ENCODE assay signal across 8 cellular contexts in the genomic region with DNA sequence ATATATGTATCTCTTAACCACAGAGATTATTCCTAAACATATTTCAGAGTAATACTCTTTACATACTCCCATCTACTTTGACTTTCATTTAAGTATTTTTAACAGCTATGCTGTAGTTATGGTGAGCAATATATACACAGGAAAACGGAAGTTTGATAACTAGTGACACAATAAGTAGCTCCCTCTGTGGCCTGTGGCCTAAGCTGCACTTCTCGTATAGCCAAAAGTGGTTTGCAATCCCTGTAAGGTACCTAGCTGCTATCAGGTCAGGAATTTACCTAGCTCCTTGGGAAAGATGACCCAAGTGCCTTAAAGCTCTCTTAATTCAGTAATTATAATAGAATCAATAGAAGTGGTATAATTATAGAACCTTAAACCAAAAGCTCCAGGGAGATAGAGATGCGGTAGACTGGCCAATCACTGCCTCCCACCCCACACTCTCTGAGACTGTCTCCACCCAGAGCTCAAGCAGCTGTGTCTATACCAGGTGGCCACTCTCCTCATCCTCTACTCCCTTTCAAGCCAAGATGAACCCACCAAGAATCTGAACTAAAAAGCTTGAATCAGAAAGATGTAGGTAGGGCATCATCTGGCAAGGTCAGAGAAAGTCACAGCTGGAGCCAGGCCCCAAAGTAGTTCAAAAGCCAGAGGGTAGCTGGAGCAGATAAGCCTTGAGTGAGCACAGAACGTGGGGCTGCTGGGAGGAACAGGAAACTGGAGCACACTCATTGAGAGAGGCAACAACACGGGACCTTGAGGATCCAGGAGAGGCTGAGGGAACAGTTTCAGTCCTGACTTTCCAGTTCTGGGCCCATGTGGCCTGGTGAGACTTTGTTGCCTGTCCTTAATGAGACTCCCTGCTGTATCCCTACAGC.
DNase-seq lines count a peak whose midpoint lies in the region; ATAC-seq and TF ChIP-seq lines count a peak whose summit lies in the region.

No MANE protein-coding gene starts in this region.

- no peaks in the 10 kb centered on the region for H3K27me3 Mint-ChIP-seq in CD4-positive, alpha-beta T cell
- H3K27me3 Mint-ChIP-seq in activated T-helper 17 cell treated with anti-CD3 and anti-CD28 coated beads, Interleukin-2, amount 50 U/mL, for 72 hours: no peaks in the 10 kb centered on the region
- no peaks in the 10 kb centered on the region; the same call in 1 of the 2 replicates for H3K27me3 Mint-ChIP-seq in HFFc6 (ENCODE audit: insufficient read depth)

- H3K36me3 Mint-ChIP-seq in CD4-positive, alpha-beta T cell (ENCODE audit: low read depth): peaks cover 8% of the 10 kb centered on the region
- peaks cover 2% of the 10 kb centered on the region for H3K36me3 Mint-ChIP-seq in activated T-helper 17 cell treated with anti-CD3 and anti-CD28 coated beads, Interleukin-2, amount 50 U/mL, for 72 hours (ENCODE audit: low read depth)
- H3K36me3 Mint-ChIP-seq in HFFc6 (ENCODE audit: low read depth): no peaks in the 10 kb centered on the region

- TF ChIP-seq CTCF in CD4-positive, alpha-beta T cell (IDR thresholded peaks at IDR 0.05): no peak
- no peak for TF ChIP-seq CTCF in HFFc6 (IDR thresholded peaks at IDR 0.05)

- H3K4me1 Mint-ChIP-seq in CD4-positive, alpha-beta T cell (ENCODE audit: low read depth): peaks cover 55% of the 10 kb centered on the region
- H3K4me1 Mint-ChIP-seq in activated T-helper 17 cell treated with anti-CD3 and anti-CD28 coated beads, Interleukin-2, amount 50 U/mL, for 72 hours: peaks cover 34% of the 10 kb centered on the region
- peaks cover 20% of the 10 kb centered on the region for H3K4me1 Mint-ChIP-seq in HFFc6 (ENCODE audit: low read depth)

- CTCF ChIA-PET in CD4-positive, alpha-beta T cell (lab: Charles Lee): interaction anchor here (1.1 to 1.9 kb wide), 3 partner anchors 8 to 174 kb away, joined by 5 to 12 read pairs (median 5); no protein-coding TSS in a partner anchor

- no peaks in the 10 kb centered on the region for H3K9me3 ChIP-seq in CD4-positive, alpha-beta T cell (ENCODE audit: control insufficient read depth, low read length)

- H3K4me3 Mint-ChIP-seq in CD4-positive, alpha-beta T cell: peak overlapping the region; percentile 56
- H3K4me3 Mint-ChIP-seq in activated T-helper 17 cell treated with anti-CD3 and anti-CD28 coated beads, Interleukin-2, amount 50 U/mL, for 72 hours: peak overlapping the region; percentile 70
- no peak overlapping the region for H3K4me3 Mint-ChIP-seq in HFFc6

- peak overlapping the region; percentile 33 for H3K27ac ChIP-seq in CD4-positive, alpha-beta T cell (ENCODE audit: low read depth, low read length)

- H3K9me3 Mint-ChIP-seq in CD4-positive, alpha-beta T cell: peaks cover 7% of the 10 kb centered on the region
- no peaks in the 10 kb centered on the region for H3K9me3 Mint-ChIP-seq in activated T-helper 17 cell treated with anti-CD3 and anti-CD28 coated beads, Interleukin-2, amount 50 U/mL, for 72 hours
- no peaks in the 10 kb centered on the region for H3K9me3 Mint-ChIP-seq in HFFc6

- POLR2A ChIA-PET in CD4-positive, alpha-beta T cell (lab: Charles Lee): interaction anchor here (0.5 to 3.5 kb wide), 11 partner anchors 9 to 244 kb away, joined by 3 to 55 read pairs (median 5); a partner anchor contains a TSS

- no peaks in the 10 kb centered on the region for H3K27me3 ChIP-seq in CD4-positive, alpha-beta T cell (ENCODE audit: control insufficient read depth, insufficient read depth, low read length)

- no peak for DNase-seq in CD4-positive, alpha-beta T cell
- no peak for DNase-seq in NCI-H1092 (lab: John Stamatoyannopoulos, UW)
- no peak for DNase-seq in HFFc6
- DNase-seq in DMS53 (lab: John Stamatoyannopoulos, UW): no peak
- DNase-seq in hypothalamus (lab: John Stamatoyannopoulos, UW): no peak

- intact Hi-C loops in CD4-positive, alpha-beta T cell (cut with DNase I, micrococcal nuclease): loop anchor here in 1 of 2 experiments (10.0 kb wide), 1 partner anchor 834 kb away; no protein-coding TSS in a partner anchor

- H3K27ac Mint-ChIP-seq in CD4-positive, alpha-beta T cell: peak overlapping the region; percentile 87
- H3K27ac Mint-ChIP-seq in activated T-helper 17 cell treated with anti-CD3 and anti-CD28 coated beads, Interleukin-2, amount 50 U/mL, for 72 hours: peak overlapping the region; percentile 86
- H3K27ac Mint-ChIP-seq in HFFc6: no peak overlapping the region

- peak; percentile 41 for ATAC-seq in CD4-positive, alpha-beta T cell (ENCODE audit: poor library complexity)
- ATAC-seq in GM19395 (IDR thresholded peaks at IDR 0.05; ENCODE audit: unreplicated experiment) (peak; percentile 50), HG03469 (IDR thresholded peaks at IDR 0.05; ENCODE audit: unreplicated experiment) (peak; percentile 55)
- peak; percentile 66 for ATAC-seq in activated T-helper 17 cell treated with anti-CD3 and anti-CD28 coated beads, Interleukin-2, amount 50 U/mL, for 72 hours (replicated peaks)
